ENCODE assay signal across 11 cellular contexts in genomic region chr11:57340228-57340627, GRCh38. TPM values are rescaled to one million over a fixed set of nuclear protein-coding genes. Genes with fewer than 3 reads are reported as not detected.
DNase-seq lines count a peak whose midpoint lies in the region; ATAC-seq and TF ChIP-seq lines count a peak whose summit lies in the region.
"Had no signal": no experiment of that assay in that cellular context is flagged by ENCODE, and none has a peak within 500 bp of the region (broad histone marks: within the 10 kb centered on the region; RNA-seq: fewer than 3 reads in every experiment).

No MANE protein-coding gene starts in this region.

- DNase-seq in left ventricle myocardium superior (peak; percentile 40), left cardiac atrium (no peak), PC-3 (peak; percentile 35), MM.1S (no peak), Calu3 (no peak), cerebellar cortex (ENCODE audit: low spot score) (no peak)
- no peak for DNase-seq in activated CD8-positive, alpha-beta memory T cell treated with anti-CD3 and anti-CD28 coated beads, Interleukin-2, amount 10 ng/mL, durations not matched to agents 7 days and 5 days
- DNase-seq: NCI-H774, testis had no signal

- no TSS peak for BruUV-seq in PC-3 (replicated peaks; lab: Mats Ljungman, UMichigan)
- BruUV-seq in Calu3 (replicated peaks; lab: Mats Ljungman, UMichigan) = no TSS peak

- no peak overlapping the region for H3K27ac Mint-ChIP-seq in Calu3 (ENCODE audit: unreplicated experiment)
- H3K27ac Mint-ChIP-seq in activated CD8-positive, alpha-beta memory T cell treated with anti-CD3 and anti-CD28 coated beads, Interleukin-2, amount 10 ng/mL, durations not matched to agents 7 days and 5 days = no peak overlapping the region

- H3F3A ChIP-seq in PC-3 (ENCODE audit: low read length, unreplicated experiment) (no peaks in the 10 kb centered on the region), MM.1S (ENCODE audit: insufficient read depth, low read length) (no peaks in the 10 kb centered on the region)

- no peaks in the 10 kb centered on the region for H3K9me3 Mint-ChIP-seq in Calu3 (ENCODE audit: low read depth, unreplicated experiment)
- no peaks in the 10 kb centered on the region for H3K9me3 Mint-ChIP-seq in activated CD8-positive, alpha-beta memory T cell treated with anti-CD3 and anti-CD28 coated beads, Interleukin-2, amount 10 ng/mL, durations not matched to agents 7 days and 5 days (ENCODE audit: low read depth)
- H3K9me3 Mint-ChIP-seq: CD8-positive, alpha-beta memory T cell had no signal

- no peak overlapping the region for H3K4me3 Mint-ChIP-seq in Calu3 (ENCODE audit: low read depth, unreplicated experiment)
- no peak overlapping the region for H3K4me3 Mint-ChIP-seq in activated CD8-positive, alpha-beta memory T cell treated with anti-CD3 and anti-CD28 coated beads, Interleukin-2, amount 10 ng/mL, durations not matched to agents 7 days and 5 days

- H4K20me1 ChIP-seq in PC-3 (ENCODE audit: low read length) = no peaks in the 10 kb centered on the region
- H4K20me1 ChIP-seq in MM.1S (ENCODE audit: insufficient read depth, low read length) = no peaks in the 10 kb centered on the region

- H3K9ac ChIP-seq in PC-3 (ENCODE audit: low read length) (no peak overlapping the region), MM.1S (ENCODE audit: low read length) (no peak overlapping the region)

- H3K27ac ChIP-seq in PC-3 (ENCODE audit: low read length) = no peak overlapping the region
- no peak overlapping the region for H3K27ac ChIP-seq in MM.1S (ENCODE audit: low read length)
- H3K27ac ChIP-seq: testis had no signal

- H3K79me2 ChIP-seq in PC-3 (ENCODE audit: low read length) = peaks cover 13% of the 10 kb centered on the region
- H3K79me2 ChIP-seq in MM.1S (ENCODE audit: low read length) = peaks cover 9% of the 10 kb centered on the region

- H3K4me2 ChIP-seq in PC-3 (ENCODE audit: low read length) (no peak overlapping the region), MM.1S (ENCODE audit: low read depth, low read length) (no peak overlapping the region)

- CTCF ChIA-PET in PC-3 (lab: Charles Lee) (no interaction called here), Calu3 (lab: Charles Lee) (no interaction called here)
- CTCF ChIA-PET in activated CD8-positive, alpha-beta memory T cell treated with anti-CD3 and anti-CD28 coated beads, Interleukin-2, amount 10 ng/mL, durations not matched to agents 7 days and 5 days (lab: Charles Lee) = no interaction called here

- H3K36me3 ChIP-seq in PC-3 (ENCODE audit: low read depth, low read length) = no peaks in the 10 kb centered on the region
- no peaks in the 10 kb centered on the region for H3K36me3 ChIP-seq in MM.1S (replicated peaks; ENCODE audit: insufficient read depth, low read length)

- H3K4me1 Mint-ChIP-seq in Calu3 (ENCODE audit: low read depth, unreplicated experiment) = peaks cover 8% of the 10 kb centered on the region
- H3K4me1 Mint-ChIP-seq in activated CD8-positive, alpha-beta memory T cell treated with anti-CD3 and anti-CD28 coated beads, Interleukin-2, amount 10 ng/mL, durations not matched to agents 7 days and 5 days = peaks cover 10% of the 10 kb centered on the region

- H3K27me3 ChIP-seq in PC-3 (ENCODE audit: low read length) = no peaks in the 10 kb centered on the region
- 0 out of 2 replicates have a peak, but pooled peaks cover 3% of the 10 kb centered on the region for H3K27me3 ChIP-seq in MM.1S (replicated peaks; ENCODE audit: insufficient read depth, low read length)
- H3K27me3 ChIP-seq: testis had no signal

- no peak overlapping the region for H3K4me3 ChIP-seq in PC-3 (ENCODE audit: low read length)
- peak overlapping the region; percentile 9; the same call in 1 of the 2 replicates for H3K4me3 ChIP-seq in iPS-18c (ENCODE audit: insufficient read depth, low read depth, low read length)
- H3K4me3 ChIP-seq in MM.1S (ENCODE audit: low read length) = no peak overlapping the region
- H3K4me3 ChIP-seq: testis had no signal

- peaks cover 8% of the 10 kb centered on the region for H3K4me1 ChIP-seq in PC-3 (ENCODE audit: insufficient read depth, low read length)
- H3K4me1 ChIP-seq in MM.1S (ENCODE audit: low read length) = peaks cover 3% of the 10 kb centered on the region; the same call in 1 of the 2 replicates
- H3K4me1 ChIP-seq: testis had no signal

- intact Hi-C loops in left ventricle myocardium superior (cut with micrococcal nuclease) (no loop called here), left cardiac atrium (cut with DNase I) (loop anchor here in 1 of 2 donors (10.0 kb wide), 1 partner anchor 185 kb away; no protein-coding TSS in a partner anchor), PC-3 (cut with micrococcal nuclease) (loop anchor here (10.0 kb wide), 1 partner anchor 145 kb away; no protein-coding TSS in a partner anchor), Calu3 (cut with micrococcal nuclease; ENCODE audit: unreplicated experiment) (no loop called here)

- no peaks in the 10 kb centered on the region for H3K9me3 ChIP-seq in PC-3 (ENCODE audit: low read length)
- H3K9me3 ChIP-seq in iPS-18c (ENCODE audit: control insufficient read depth, insufficient read depth, low read length) = no peaks in the 10 kb centered on the region
- H3K9me3 ChIP-seq in MM.1S (replicated peaks; ENCODE audit: insufficient read depth, low read length) = no peaks in the 10 kb centered on the region
- H3K9me3 ChIP-seq: testis had no signal

- H3K36me3 Mint-ChIP-seq in Calu3 (ENCODE audit: insufficient read depth, unreplicated experiment) = peaks cover 10% of the 10 kb centered on the region
- H3K36me3 Mint-ChIP-seq in activated CD8-positive, alpha-beta memory T cell treated with anti-CD3 and anti-CD28 coated beads, Interleukin-2, amount 10 ng/mL, durations not matched to agents 7 days and 5 days = no peaks in the 10 kb centered on the region

- POLR2A ChIA-PET in PC-3 (lab: Charles Lee; ENCODE audit: unreplicated experiment) = no interaction called here

- peaks cover 22% of the 10 kb centered on the region for H3K27me3 Mint-ChIP-seq in Calu3 (ENCODE audit: unreplicated experiment)
- H3K27me3 Mint-ChIP-seq in activated CD8-positive, alpha-beta memory T cell treated with anti-CD3 and anti-CD28 coated beads, Interleukin-2, amount 10 ng/mL, durations not matched to agents 7 days and 5 days = peaks cover 5% of the 10 kb centered on the region
- H3K27me3 Mint-ChIP-seq: CD8-positive, alpha-beta memory T cell had no signal

- no peak overlapping the region for H2AFZ ChIP-seq in PC-3 (ENCODE audit: low read length)
- H2AFZ ChIP-seq in MM.1S (ENCODE audit: low read length) = no peak overlapping the region

- TF ChIP-seq CTCF in PC-3 (conservative IDR thresholded peaks at IDR 0.05; ENCODE audit: low read depth, low read length) (peak; percentile 57), MM.1S (IDR thresholded peaks at IDR 0.05; ENCODE audit: low read length) (no peak), Calu3 (IDR thresholded peaks at IDR 0.05; ENCODE audit: unreplicated experiment) (no peak)

- ATAC-seq in left ventricle myocardium superior (no peak), left cardiac atrium (no peak), PC-3 (no peak)
- ATAC-seq in activated CD8-positive, alpha-beta memory T cell treated with anti-CD3 and anti-CD28 coated beads, Interleukin-2, amount 10 ng/mL, durations not matched to agents 7 days and 5 days = no peak

- H3K9me2 ChIP-seq in PC-3 (replicated peaks; ENCODE audit: low read length) (no peaks in the 10 kb centered on the region), MM.1S (replicated peaks; ENCODE audit: insufficient read depth, low read length) (no peaks in the 10 kb centered on the region)

RNA-seq across cellular contexts. Expression of gene P2RX3, which starts 2.1 kb away (rescaled TPM):
- total RNA-seq in left ventricle myocardium superior = 4.5 TPM
- 1 to 10 TPM in 1 of 2 donors, under 1 TPM in 1; 0.84 to 1.7 TPM for total RNA-seq in left cardiac atrium
- total RNA-seq in PC-3 (2014; rRNA removed) = not detected in 2 replicates
- not detected in 2 replicates for total RNA-seq in Calu3 (2022)
- not detected for total RNA-seq in activated CD8-positive, alpha-beta memory T cell treated with anti-CD3 and anti-CD28 coated beads, Interleukin-2, amount 10 ng/mL, durations not matched to agents 7 days and 5 days
- total RNA-seq: CD8-positive, alpha-beta memory T cell had no signal

RNA-seq across cellular contexts. Expression of gene SSRP1, which starts 4.5 kb away (rescaled TPM):
- total RNA-seq in left ventricle myocardium superior = 38.4 TPM
- total RNA-seq in left cardiac atrium = 10 to 100 TPM; 34.7 to 45.5 TPM
- 228 and 341 TPM in 2 replicates for total RNA-seq in PC-3 (2014; rRNA removed)
- total RNA-seq in Calu3 (2022) = 134 and 145 TPM in 2 replicates
- 100 to 1,000 TPM; 158 to 196 TPM for total RNA-seq in activated CD8-positive, alpha-beta memory T cell treated with anti-CD3 and anti-CD28 coated beads, Interleukin-2, amount 10 ng/mL, durations not matched to agents 7 days and 5 days

RNA-seq across cellular contexts. Expression of gene TNKS1BP1, which starts 15.5 kb away (rescaled TPM):
- total RNA-seq in left ventricle myocardium superior = 44.4 TPM
- 10 to 100 TPM; 73.6 to 82.6 TPM for total RNA-seq in left cardiac atrium
- total RNA-seq in PC-3 (2014; rRNA removed) = 89.6 and 143 TPM in 2 replicates
- 151 TPM in 2 replicates for total RNA-seq in Calu3 (2022)
- 1 to 10 TPM; 4.4 to 5.8 TPM for total RNA-seq in activated CD8-positive, alpha-beta memory T cell treated with anti-CD3 and anti-CD28 coated beads, Interleukin-2, amount 10 ng/mL, durations not matched to agents 7 days and 5 days

RNA-seq across cellular contexts. Expression of gene PRG3, which starts 40.7 kb away (rescaled TPM):
- total RNA-seq in left ventricle myocardium superior (not detected), left cardiac atrium (not detected), PC-3 (2014; rRNA removed) (not detected in 2 replicates), Calu3 (2022) (not detected in 2 replicates)
- not detected for total RNA-seq in activated CD8-positive, alpha-beta memory T cell treated with anti-CD3 and anti-CD28 coated beads, Interleukin-2, amount 10 ng/mL, durations not matched to agents 7 days and 5 days
- total RNA-seq: CD8-positive, alpha-beta memory T cell; testis had no signal

RNA-seq across cellular contexts. Expression of gene PRG2, which starts 50.2 kb away (rescaled TPM):
- total RNA-seq in left ventricle myocardium superior (not detected), left cardiac atrium (not detected), PC-3 (2014; rRNA removed) (not detected in 2 replicates), Calu3 (2022) (not detected in 2 replicates)
- under 1 TPM; 0.59 to 0.79 TPM for total RNA-seq in activated CD8-positive, alpha-beta memory T cell treated with anti-CD3 and anti-CD28 coated beads, Interleukin-2, amount 10 ng/mL, durations not matched to agents 7 days and 5 days
- total RNA-seq: testis had no signal

Comparison
In these comparisons a context has a peak if more than half of its experiments do, and no peak if none do; other contexts are left out.
1. DNase-seq: peak in left ventricle myocardium superior (single experiment) and PC-3 (single experiment); none in left cardiac atrium (single experiment), MM.1S (single experiment), Calu3 (single experiment), activated CD8-positive, alpha-beta memory T cell treated with anti-CD3 and anti-CD28 coated beads, Interleukin-2, amount 10 ng/mL, durations not matched to agents 7 days and 5 days (single experiment) and cerebellar cortex (single experiment).